8 cellular contexts compared by ENCODE assay signal in genomic region chr1:1776672-1777393, GRCh38. TPM values are rescaled to one million over a fixed set of nuclear protein-coding genes. Genes with fewer than 3 reads are reported as not detected.
DNase-seq lines count a peak whose midpoint lies in the region; ATAC-seq, FAIRE-seq and TF ChIP-seq lines count a peak whose summit lies in the region.

No MANE protein-coding gene starts in this region.

- H3K36me3 Mint-ChIP-seq in endodermal cell (ENCODE audit: low read depth): peaks cover 22% of the 10 kb centered on the region

- peaks cover 58% of the 10 kb centered on the region for H3K4me1 ChIP-seq in DND-41 (ENCODE audit: insufficient read depth, low read length)
- H3K4me1 ChIP-seq in endodermal cell (ENCODE audit: control insufficient read depth, insufficient read depth, low read length): peaks cover 16% of the 10 kb centered on the region
- peaks cover 3% of the 10 kb centered on the region for H3K4me1 ChIP-seq in parathyroid adenoma

- H3K27me3 Mint-ChIP-seq in endodermal cell (ENCODE audit: insufficient read depth): no peaks in the 10 kb centered on the region

- TF ChIP-seq CTCF in DND-41 (IDR thresholded peaks at IDR 0.05; ENCODE audit: borderline replicate concordance, extremely low read depth, low read length, poor library complexity, severe bottlenecking) (no peak), endodermal cell (conservative IDR thresholded peaks at IDR 0.05) (no peak), parathyroid adenoma (IDR thresholded peaks at IDR 0.05) (no peak)

- H3K9me3 ChIP-seq in DND-41 (ENCODE audit: insufficient read depth, low read length, severe bottlenecking) (no peaks in the 10 kb centered on the region), endodermal cell (ENCODE audit: control insufficient read depth, low read length) (peaks cover 9% of the 10 kb centered on the region), parathyroid adenoma (ENCODE audit: control insufficient read depth, low read length) (no peaks in the 10 kb centered on the region)

- no peak for ATAC-seq in DND-41 (ENCODE audit: insufficient read depth, low read depth)

- 90 to 92% methylated on average over 4 to 6 of the region's 7 CpGs for WGBS in endodermal cell (ENCODE audit: insufficient coverage in 1 of 2, insufficient read length in 1 of 2), 2 experiments

- peak overlapping the region; percentile 99 for H3K9ac ChIP-seq in DND-41 (ENCODE audit: low read depth, low read length)
- H3K9ac ChIP-seq in endodermal cell (ENCODE audit: extremely low read depth, low read length, poor library complexity, severe bottlenecking): peak overlapping the region; percentile 83
- H3K9ac ChIP-seq in parathyroid adenoma: no peak overlapping the region

- H3K4me2 ChIP-seq in DND-41 (ENCODE audit: insufficient read depth, low read length) (peak overlapping the region; percentile 92), parathyroid adenoma (ENCODE audit: low read length) (peak overlapping the region; percentile 95)

- H3K4me3 Mint-ChIP-seq in endodermal cell: peak overlapping the region; percentile 77

- FAIRE-seq in GM12892 (lab: Jason Lieb, UNC): no peak

- H4K20me1 ChIP-seq in DND-41 (ENCODE audit: insufficient read depth, low read length): peaks cover 27% of the 10 kb centered on the region

- TF ChIP-seq POLR2A in GM12892 (IDR thresholded peaks at IDR 0.05; ENCODE audit: low read depth, low read length): no peak

- peaks cover 30% of the 10 kb centered on the region for H3K4me1 Mint-ChIP-seq in endodermal cell

- peak overlapping the region; percentile 78 for H3K27ac Mint-ChIP-seq in endodermal cell

- H3K4me3 ChIP-seq in DND-41 (ENCODE audit: low read depth in 1 of 2, low read length in 2 of 2): peak overlapping the region; percentile 99; a peak in 3 of 4 replicates
- H3K4me3 ChIP-seq in endodermal cell (ENCODE audit: low read length): peak overlapping the region; percentile 88
- H3K4me3 ChIP-seq in parathyroid adenoma (ENCODE audit: low read depth, low read length): peak overlapping the region; percentile 80

- H2AFZ ChIP-seq in DND-41 (ENCODE audit: low read depth, low read length) (0 out of 2 replicates have a peak overlapping the region, but pooled peaks have one; percentile 4), parathyroid adenoma (no peak overlapping the region)

- peaks cover 6% of the 10 kb centered on the region for H3K9me3 Mint-ChIP-seq in endodermal cell

- DNase-seq in DND-41 (no peak), OCI-M1 (lab: John Stamatoyannopoulos, UW) (peak; percentile 46), endodermal cell (no peak), iPS-NIHi11 (ENCODE audit: low spot score) (no peak), NCI-H1048 (lab: John Stamatoyannopoulos, UW) (no peak), GM12892 (ENCODE audit: insufficient read length) (no peak)
- no peak for DNase-seq in stimulated activated CD4-positive, alpha-beta T cell treated with anti-CD3 and anti-CD28 coated beads, Interleukin-15, amount 100 ng/mL, for 24 hours

- H3K36me3 ChIP-seq in DND-41 (ENCODE audit: insufficient read depth, low read length): peaks cover 23% of the 10 kb centered on the region
- peaks cover 17% of the 10 kb centered on the region for H3K36me3 ChIP-seq in endodermal cell (ENCODE audit: control insufficient read depth, insufficient read depth, low read length)
- no peaks in the 10 kb centered on the region for H3K36me3 ChIP-seq in parathyroid adenoma (ENCODE audit: control insufficient read depth, insufficient read depth, low read length)

- no peaks in the 10 kb centered on the region for H3K27me3 ChIP-seq in DND-41 (ENCODE audit: insufficient read depth, low read length, poor library complexity)
- H3K27me3 ChIP-seq in endodermal cell (ENCODE audit: control insufficient read depth, insufficient read depth, low read length, poor library complexity, severe bottlenecking): no peaks in the 10 kb centered on the region
- no peaks in the 10 kb centered on the region for H3K27me3 ChIP-seq in parathyroid adenoma (ENCODE audit: control insufficient read depth, insufficient read depth, low read length)

- H3K79me2 ChIP-seq in DND-41 (ENCODE audit: insufficient read depth, low read length): peaks cover 61% of the 10 kb centered on the region
- H3K79me2 ChIP-seq in parathyroid adenoma: peaks cover 10% of the 10 kb centered on the region

- peak overlapping the region; percentile 86 for H3K27ac ChIP-seq in DND-41 (ENCODE audit: low read length)
- no peak overlapping the region for H3K27ac ChIP-seq in endodermal cell (ENCODE audit: low read depth, low read length)
- H3K27ac ChIP-seq in parathyroid adenoma: peak overlapping the region; percentile 56

RNA-seq across cellular contexts. Expression of gene NADK, which starts 1.4 kb away (rescaled TPM):
- 10 to 100 TPM; 75.2 to 81.6 TPM for total RNA-seq in endodermal cell
- polyA plus RNA-seq in endodermal cell (2013, experiment 1 of 2): 49.0 TPM
- polyA plus RNA-seq in endodermal cell (2013, experiment 2 of 2): 44.8 TPM
- 31.4 TPM for polyA plus RNA-seq in GM12892 (2012; ENCODE audit: missing spikeins)

RNA-seq across cellular contexts. Expression of gene CDK11A, which starts 52.7 kb away (rescaled TPM):
- 10 to 100 TPM; 61.0 to 62.1 TPM for total RNA-seq in endodermal cell
- polyA plus RNA-seq in endodermal cell (2013, experiment 1 of 2): 43.3 TPM
- 36.0 TPM for polyA plus RNA-seq in endodermal cell (2013, experiment 2 of 2)
- polyA plus RNA-seq in GM12892 (2012; ENCODE audit: missing spikeins): 22.5 TPM
